1 cellular context compared by ENCODE assay signal in genomic region chr14:50116221-50116956, GRCh38.
TF ChIP-seq lines count a peak whose summit lies in the region.

Gene VCPKMT (minus strand): TSS chr14:50116572. CDS start chr14:50116552, 20 bp downstream.

TF ChIP-seq in HepG2, 621 proteins besides CTCF, POLR2A, EP300 and RAD21 (continued from another document and continues in another):
- TF ChIP-seq ZNF740 (CRISPR knock-in tag; IDR thresholded peaks at IDR 0.05) = no peak
- peak; percentile 72; the same call in 1 of the 2 replicates for TF ChIP-seq PAXIP1 (CRISPR knock-in tag; conservative IDR thresholded peaks at IDR 0.05)
- no peak for TF ChIP-seq NCOA5 (CRISPR knock-in tag; IDR thresholded peaks at IDR 0.05)
- no peak for TF ChIP-seq CBX2 (IDR thresholded peaks at IDR 0.05; ENCODE audit: low read depth, low read length)
- no peak for TF ChIP-seq CBX2 (CRISPR knock-in tag; IDR thresholded peaks at IDR 0.05; ENCODE audit: low read depth)
- TF ChIP-seq MAFF (IDR thresholded peaks at IDR 0.05; ENCODE audit: low read depth, low read length) = no peak
- 0 out of 2 replicates have a peak, but pooled peaks have one; percentile 35 for TF ChIP-seq KLF15 (CRISPR knock-in tag; IDR thresholded peaks at IDR 0.05; ENCODE audit: borderline replicate concordance)
- peak; percentile 92 for TF ChIP-seq ARID4A (CRISPR knock-in tag; IDR thresholded peaks at IDR 0.05; ENCODE audit: borderline replicate concordance)
- peak; percentile 77 for TF ChIP-seq CBFB (CRISPR knock-in tag; IDR thresholded peaks at IDR 0.05)
- TF ChIP-seq NR2F1 (CRISPR knock-in tag; IDR thresholded peaks at IDR 0.05) = no peak
- 0 out of 2 replicates have a peak, but pooled peaks have one; percentile 36 for TF ChIP-seq ZNF33A (CRISPR knock-in tag; IDR thresholded peaks at IDR 0.05; ENCODE audit: borderline replicate concordance)
- peak; percentile 98 for TF ChIP-seq HOXA3 (CRISPR knock-in tag; IDR thresholded peaks at IDR 0.05)
- peak; percentile 89; the same call in 1 of the 2 replicates for TF ChIP-seq ZNF788 (CRISPR knock-in tag; IDR thresholded peaks at IDR 0.05; ENCODE audit: borderline replicate concordance)
- no peak for TF ChIP-seq ZNF570 (CRISPR knock-in tag; IDR thresholded peaks at IDR 0.05; ENCODE audit: borderline replicate concordance)
- TF ChIP-seq POLR2AphosphoS5 (IDR thresholded peaks at IDR 0.05; ENCODE audit: low read depth, low read length) = peak; percentile 85
- TF ChIP-seq ZNF839 (CRISPR knock-in tag; IDR thresholded peaks at IDR 0.05; ENCODE audit: borderline replicate concordance) = 0 out of 2 replicates have a peak, but pooled peaks have one; percentile 53
- no peak for TF ChIP-seq HHEX (CRISPR knock-in tag; IDR thresholded peaks at IDR 0.05)
- 0 out of 2 replicates have a peak, but pooled peaks have one; percentile 24 for TF ChIP-seq ZSCAN20 (CRISPR knock-in tag; IDR thresholded peaks at IDR 0.05; ENCODE audit: borderline replicate concordance)
- TF ChIP-seq ZFP91 (CRISPR knock-in tag; IDR thresholded peaks at IDR 0.05; ENCODE audit: borderline replicate concordance) = peak; percentile 70; the same call in 1 of the 2 replicates
- TF ChIP-seq DZIP1 (CRISPR knock-in tag; IDR thresholded peaks at IDR 0.05) = 0 out of 2 replicates have a peak, but pooled peaks have one; percentile 42
- TF ChIP-seq CREB3 (CRISPR knock-in tag; IDR thresholded peaks at IDR 0.05) = no peak
- peak; percentile 32; the same call in 1 of the 2 replicates for TF ChIP-seq ZNF629 (CRISPR knock-in tag; conservative IDR thresholded peaks at IDR 0.05)
- TF ChIP-seq NR2F2 (IDR thresholded peaks at IDR 0.05; ENCODE audit: borderline replicate concordance, low read depth) = peak; percentile 20; the same call in 1 of the 2 replicates
- no peak for TF ChIP-seq ZNF180 (CRISPR knock-in tag; IDR thresholded peaks at IDR 0.05; ENCODE audit: borderline replicate concordance, low read depth)
- peak; percentile 76 for TF ChIP-seq NRL (CRISPR knock-in tag; IDR thresholded peaks at IDR 0.05; ENCODE audit: borderline replicate concordance)
- TF ChIP-seq TGIF2 (CRISPR knock-in tag; IDR thresholded peaks at IDR 0.05) = peak; percentile 70; the same call in 1 of the 2 replicates
- TF ChIP-seq CC2D1A (CRISPR knock-in tag; IDR thresholded peaks at IDR 0.05) = no peak
- TF ChIP-seq ZNF343 (CRISPR knock-in tag; IDR thresholded peaks at IDR 0.05) = no peak
- TF ChIP-seq GABPA (IDR thresholded peaks at IDR 0.05; ENCODE audit: low read depth, low read length) = no peak
- TF ChIP-seq GABPA (CRISPR knock-in tag; IDR thresholded peaks at IDR 0.05; ENCODE audit: low read depth) = peak; percentile 64
- 0 out of 2 replicates have a peak, but pooled peaks have one; percentile 36 for TF ChIP-seq EHMT2 (IDR thresholded peaks at IDR 0.05; ENCODE audit: borderline replicate concordance, low read depth, low read length)
- peak in 1 of 2 experiments; percentile 58; a peak in 2 of 4 replicates for TF ChIP-seq REST (IDR thresholded peaks at IDR 0.05; ENCODE audit: borderline replicate concordance in 1 of 2, low read depth in 1 of 2, low read length in 2 of 2)
- peak; percentile 88 for TF ChIP-seq ELF1 (CRISPR knock-in tag; IDR thresholded peaks at IDR 0.05)
- TF ChIP-seq ZNF557 (CRISPR knock-in tag; IDR thresholded peaks at IDR 0.05) = 0 out of 2 replicates have a peak, but pooled peaks have one; percentile 33
- peak; percentile 84; the same call in 1 of the 2 replicates for TF ChIP-seq ZNF572 (CRISPR knock-in tag; IDR thresholded peaks at IDR 0.05)
- no peak for TF ChIP-seq ZNF281 (CRISPR knock-in tag; IDR thresholded peaks at IDR 0.05; ENCODE audit: borderline replicate concordance)
- TF ChIP-seq KLF12 (CRISPR knock-in tag; IDR thresholded peaks at IDR 0.05; ENCODE audit: borderline replicate concordance) = peak; percentile 92; the same call in 1 of the 2 replicates
- TF ChIP-seq ZMYM4 (CRISPR knock-in tag; IDR thresholded peaks at IDR 0.05) = peak; percentile 94
- 0 out of 2 replicates have a peak, but pooled peaks have one; percentile 22 for TF ChIP-seq KLF11 (CRISPR knock-in tag; IDR thresholded peaks at IDR 0.05)
- TF ChIP-seq RBM39 (IDR thresholded peaks at IDR 0.05; ENCODE audit: low read depth, low read length, poor library complexity, severe bottlenecking) = no peak
